8 cellular contexts compared by ENCODE assay signal in genomic region chr6:34237316-34237721, GRCh38. TPM values are rescaled to one million over a fixed set of nuclear protein-coding genes. Genes with fewer than 3 reads are reported as not detected.
DNase-seq lines count a peak whose midpoint lies in the region; ATAC-seq and TF ChIP-seq lines count a peak whose summit lies in the region.

No MANE protein-coding gene starts in this region.

- H3K79me2 ChIP-seq in Loucy (ENCODE audit: insufficient read depth, low read length), result peaks cover 49% of the 10 kb centered on the region

- no peaks in the 10 kb centered on the region for H3K27me3 ChIP-seq in CD8-positive, alpha-beta T cell (ENCODE audit: insufficient read depth, low read length)
- no peaks in the 10 kb centered on the region for H3K27me3 ChIP-seq in Loucy (ENCODE audit: insufficient read depth, low read length, poor library complexity, severe bottlenecking)
- no peaks in the 10 kb centered on the region for H3K27me3 ChIP-seq in liver (ENCODE audit: control insufficient read depth in 4 of 4, insufficient read depth in 4 of 4, low read length in 3 of 4)
- no peaks in the 10 kb centered on the region for H3K27me3 ChIP-seq in thyroid gland

- peaks cover 22% of the 10 kb centered on the region for H3K4me1 ChIP-seq in CD8-positive, alpha-beta T cell (ENCODE audit: insufficient read depth, low read length)
- H3K4me1 ChIP-seq in Loucy (ENCODE audit: insufficient read depth, low read length, poor library complexity, severe bottlenecking), result peaks cover 32% of the 10 kb centered on the region
- peaks cover 0 to 11% (median 7%) of the 10 kb centered on the region in 4 donors for H3K4me1 ChIP-seq in liver (ENCODE audit: control insufficient read depth in 4 of 4, insufficient read depth in 4 of 4, low read length in 3 of 4)
- peaks cover 14 to 28% of the 10 kb centered on the region in 2 donors for H3K4me1 ChIP-seq in thyroid gland

- peaks cover 41% of the 10 kb centered on the region for H3K4me1 Mint-ChIP-seq in CD8-positive, alpha-beta T cell (ENCODE audit: low read depth)
- H3K4me1 Mint-ChIP-seq in MCF 10A (ENCODE audit: insufficient read depth, unreplicated experiment), result peaks cover 15% of the 10 kb centered on the region

- no peak for TF ChIP-seq RAD21 in liver (IDR thresholded peaks at IDR 0.05)

- peak overlapping the region; percentile 71 for H3K27ac ChIP-seq in CD8-positive, alpha-beta T cell (ENCODE audit: low read depth, low read length)
- H3K27ac ChIP-seq in liver (ENCODE audit: low read depth in 1 of 2, low read length in 2 of 2), result peak overlapping the region; percentile 95 to 98
- H3K27ac ChIP-seq in thyroid gland, result peak overlapping the region in 1 of 3 donors; percentile 97

- BruUV-seq in MCF 10A (replicated peaks; lab: Mats Ljungman, UMichigan), result no TSS peak

- DNase-seq in CD8-positive, alpha-beta T cell, result peak in 1 of 7 experiments; percentile 39
- DNase-seq in MCF 10A (ENCODE audit: unreplicated experiment) (no peak), thyroid gland (peak; percentile 30 to 47), T-helper 9 cell (no peak), AG08395 (ENCODE audit: low spot score) (no peak)

- H3K9me3 Mint-ChIP-seq in CD8-positive, alpha-beta T cell, result no peaks in the 10 kb centered on the region
- H3K9me3 Mint-ChIP-seq in MCF 10A (ENCODE audit: unreplicated experiment), result no peaks in the 10 kb centered on the region

- under 1% methylated on average over 77 of the region's 78 CpGs for WGBS in liver
- 0% methylated on average over 1 of the region's 78 CpGs; no CpG with 5 or more reads in 1 of the 2 donors for WGBS in thyroid gland, 2 donors

- H3K4me3 Mint-ChIP-seq in CD8-positive, alpha-beta T cell, result peak overlapping the region; percentile 90
- H3K4me3 Mint-ChIP-seq in MCF 10A (ENCODE audit: unreplicated experiment), result peak overlapping the region; percentile 70

- no peaks in the 10 kb centered on the region for H3K27me3 Mint-ChIP-seq in CD8-positive, alpha-beta T cell (ENCODE audit: low read depth)
- H3K27me3 Mint-ChIP-seq in MCF 10A (ENCODE audit: insufficient read depth, unreplicated experiment), result no peaks in the 10 kb centered on the region

- TF ChIP-seq CTCF in CD8-positive, alpha-beta T cell (IDR thresholded peaks at IDR 0.05), result no peak
- TF ChIP-seq CTCF in Loucy (conservative IDR thresholded peaks at IDR 0.05; ENCODE audit: low read length) (no peak), MCF 10A (IDR thresholded peaks at IDR 0.05; ENCODE audit: unreplicated experiment) (no peak), liver (IDR thresholded peaks at IDR 0.05; ENCODE audit: low read depth, low read length, missing input control) (no peak), thyroid gland (IDR thresholded peaks at IDR 0.05) (no peak)

- intact Hi-C loops in CD8-positive, alpha-beta T cell (cut with DNase I, micrococcal nuclease), result loop anchor here (1.0 to 10.0 kb wide), 9 partner anchors 55 to 1020 kb away; partner anchors contain the start of genes LEMD2 (in 2 of the 2), PHF1 (in 2 of the 2), ANKS1A (in 1 of the 2) and CUTA (in 1 of the 2)
- intact Hi-C loops in MCF 10A (cut with micrococcal nuclease), result no loop called here
- intact Hi-C loops in thyroid gland (cut with DNase I), result no loop called here

- CTCF ChIA-PET in CD8-positive, alpha-beta T cell (lab: Charles Lee), result interaction anchor here (1.2 to 1.3 kb wide), 3 partner anchors 10 to 74 kb away, joined by 3 to 7 read pairs (median 7); no protein-coding TSS in a partner anchor
- CTCF ChIA-PET in MCF 10A (lab: Yijun Ruan, JAX), result interaction anchor here (0.6 to 1.5 kb wide), 2 partner anchors 12 to 74 kb away, joined by 3 to 5 read pairs; no protein-coding TSS in a partner anchor

- POLR2A ChIA-PET in CD8-positive, alpha-beta T cell (lab: Charles Lee), result interaction anchor here (0.6 to 2.2 kb wide), 16 partner anchors 10 to 1393 kb away, joined by 3 to 48 read pairs (median 4); partner anchors contain the start of genes DEF6, LEMD2, NUDT3 and RPS10
- POLR2A ChIA-PET in MCF 10A (lab: Yijun Ruan, JAX), result interaction anchor here (1.0 to 1.7 kb wide), 5 partner anchors 11 to 189 kb away, joined by 3 to 21 read pairs (median 6); partner anchors contain the start of gene RPS10

- H3K9me3 ChIP-seq in CD8-positive, alpha-beta T cell (ENCODE audit: low read length), result no peaks in the 10 kb centered on the region
- H3K9me3 ChIP-seq in Loucy (ENCODE audit: insufficient read depth, low read depth, low read length) (no peaks in the 10 kb centered on the region), liver (ENCODE audit: control insufficient read depth in 4 of 4, low read length in 3 of 4) (no peaks in the 10 kb centered on the region), thyroid gland (no peaks in the 10 kb centered on the region)

- H3K9me2 ChIP-seq in Loucy (replicated peaks; ENCODE audit: low read depth, low read length), result no peaks in the 10 kb centered on the region

- peaks cover 16% of the 10 kb centered on the region for H3K36me3 ChIP-seq in CD8-positive, alpha-beta T cell (ENCODE audit: insufficient read depth, low read length)
- H3K36me3 ChIP-seq in Loucy (ENCODE audit: insufficient read depth, low read length) (peaks cover 18% of the 10 kb centered on the region; the same call in 1 of the 2 replicates), liver (ENCODE audit: control insufficient read depth in 4 of 4, insufficient read depth in 3 of 4, low read depth in 1 of 4, low read length in 3 of 4) (peaks cover 0 to 14% (median 5%) of the 10 kb centered on the region in 4 donors), thyroid gland (no peaks in the 10 kb centered on the region)

- peak overlapping the region; percentile 93 for H2AFZ ChIP-seq in Loucy (ENCODE audit: low read length)

- ATAC-seq in CD8-positive, alpha-beta T cell, result peak; percentile 3
- peak; percentile 5 for ATAC-seq in GM19468 (IDR thresholded peaks at IDR 0.05; ENCODE audit: extremely low read depth, unreplicated experiment)

- peak overlapping the region; percentile 100 for H3K9ac ChIP-seq in Loucy (ENCODE audit: low read depth, low read length, poor library complexity, severe bottlenecking)
- H3K9ac ChIP-seq in liver (ENCODE audit: low read depth in 1 of 2, low read length in 2 of 2), result peak overlapping the region in 1 of 2 donors; percentile 71

- 0 out of 2 replicates have a peak, but pooled peaks cover 6% of the 10 kb centered on the region for H3F3A ChIP-seq in Loucy (ENCODE audit: low read depth)

- peaks cover 27% of the 10 kb centered on the region for H3K36me3 Mint-ChIP-seq in CD8-positive, alpha-beta T cell
- H3K36me3 Mint-ChIP-seq in MCF 10A (ENCODE audit: insufficient read depth, unreplicated experiment), result no peaks in the 10 kb centered on the region

- H3K4me3 ChIP-seq in CD8-positive, alpha-beta T cell (ENCODE audit: low read depth, low read length), result peak overlapping the region; percentile 90
- H3K4me3 ChIP-seq in Loucy (ENCODE audit: low read length, poor library complexity, severe bottlenecking) (peak overlapping the region; percentile 80), liver (ENCODE audit: low read depth in 1 of 3, low read length in 3 of 3) (peak overlapping the region in 2 of 3 donors; percentile 66 to 79), thyroid gland (replicated peaks in 1 of 3) (peak overlapping the region in 2 of 3 donors; percentile 53 to 59)

- TF ChIP-seq POLR2A in thyroid gland (IDR thresholded peaks at IDR 0.05), result no peak

- H3K4me2 ChIP-seq in Loucy (ENCODE audit: low read depth, low read length, poor library complexity, severe bottlenecking), result peak overlapping the region; percentile 84

- peaks cover 39% of the 10 kb centered on the region for H4K20me1 ChIP-seq in Loucy (ENCODE audit: insufficient read depth, low read length, poor library complexity, severe bottlenecking)

- H3K27ac Mint-ChIP-seq in CD8-positive, alpha-beta T cell, result no peak overlapping the region
- no peak overlapping the region for H3K27ac Mint-ChIP-seq in MCF 10A (ENCODE audit: low read depth, unreplicated experiment)

TF ChIP-seq in liver, 16 proteins besides CTCF, POLR2A, EP300 and RAD21 (continues in another document):
- TF ChIP-seq EGR1 (IDR thresholded peaks at IDR 0.05; ENCODE audit: low read depth in 2 of 2) (no peak), NR2F2 (IDR thresholded peaks at IDR 0.05) (no peak), FOXA2 (IDR thresholded peaks at IDR 0.05) (no peak), ZBTB33 (IDR thresholded peaks at IDR 0.05) (no peak), RXRA (IDR thresholded peaks at IDR 0.05) (no peak), HNF4A (conservative IDR thresholded peaks at IDR 0.05) (no peak)
- TF ChIP-seq, protein P1, sequence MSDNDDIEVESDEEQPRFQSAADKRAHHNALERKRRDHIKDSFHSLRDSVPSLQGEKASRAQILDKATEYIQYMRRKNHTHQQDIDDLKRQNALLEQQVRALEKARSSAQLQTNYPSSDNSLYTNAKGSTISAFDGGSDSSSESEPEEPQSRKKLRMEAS (IDR thresholded peaks at IDR 0.05), result no peak

RNA-seq across cellular contexts. Expression of gene HMGA1, which starts 0.6 kb away (rescaled TPM):
- total RNA-seq in CD8-positive, alpha-beta T cell, result 100 to 1,000 TPM; 107 to 113 TPM
- total RNA-seq in MCF 10A (2022) (154 and 202 TPM in 2 replicates), liver (100 to 1,000 TPM in 1 of 2 donors, 1 to 10 TPM in 1; 4.2 to 118 TPM), thyroid gland (10 to 100 TPM; 33.3 to 48.5 (median 41.9) TPM)
- polyA plus RNA-seq in liver, result 1 to 10 TPM; 7.9 to 9.2 TPM

RNA-seq across cellular contexts. Expression of gene SMIM29, which starts 11.5 kb away (rescaled TPM):
- 10 to 100 TPM; 12.7 to 14.2 TPM for total RNA-seq in CD8-positive, alpha-beta T cell
- total RNA-seq in MCF 10A (2022) (12.0 and 25.7 TPM in 2 replicates), liver (1 to 10 TPM; 2.4 to 2.6 TPM), thyroid gland (10 to 100 TPM; 23.4 to 46.2 (median 31.1) TPM)
- polyA plus RNA-seq in liver, result 10 to 100 TPM; 10.8 to 11.3 TPM

Comparison
In these comparisons a context has a peak if more than half of its experiments do, and no peak if none do; other contexts are left out.
1. DNase-seq: peak in thyroid gland (2 of 2); none in MCF 10A (single experiment), T-helper 9 cell (single experiment) and AG08395 (single experiment).
2. intact Hi-C loops: an anchor here in CD8-positive, alpha-beta T cell (1.0 to 10.0 kb wide); none called in MCF 10A and thyroid gland.
3. Peak in every context shown above with its lines, with median percentiles within 50 percentile points of each other: H3K4me3 ChIP-seq.